Comparison of ENCODE assay signal across 1 cellular context in the genomic region with DNA sequence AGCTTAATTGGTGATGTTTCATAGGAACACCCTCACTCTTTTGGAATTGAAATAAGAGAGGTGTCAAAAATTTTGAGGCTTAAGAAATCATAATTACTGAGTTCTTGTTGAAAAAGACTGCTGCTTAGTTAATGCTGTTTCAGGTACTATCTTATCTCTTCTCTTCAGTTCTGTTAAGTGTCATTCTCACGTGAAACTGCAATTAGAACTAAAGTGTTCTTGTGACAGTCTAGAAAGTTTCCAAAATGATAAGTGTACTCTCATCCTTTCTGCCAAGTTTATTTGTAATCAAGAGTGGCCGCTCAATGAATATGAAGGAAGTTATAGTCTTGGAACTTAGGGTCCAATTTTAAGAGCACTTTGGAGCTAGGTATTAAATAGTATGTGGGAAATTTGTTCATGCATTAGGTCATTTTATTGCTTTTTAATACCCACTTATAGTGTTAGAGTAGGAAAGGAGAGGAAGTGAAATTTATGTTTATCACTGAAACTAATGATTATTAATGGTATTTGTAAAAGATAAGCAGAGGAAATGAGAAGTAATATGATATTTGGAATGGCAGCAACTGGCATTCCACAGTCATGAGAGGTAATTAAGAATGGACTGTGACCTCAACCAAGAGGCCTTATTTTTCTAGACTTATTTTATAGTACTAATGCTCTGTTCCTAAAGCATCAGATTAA.
TF ChIP-seq lines count a peak whose summit lies in the region.

No MANE protein-coding gene starts in this region.

TF ChIP-seq in HepG2, 621 proteins besides CTCF, POLR2A, EP300 and RAD21 (continued from another document):
- TF ChIP-seq, protein P1, sequence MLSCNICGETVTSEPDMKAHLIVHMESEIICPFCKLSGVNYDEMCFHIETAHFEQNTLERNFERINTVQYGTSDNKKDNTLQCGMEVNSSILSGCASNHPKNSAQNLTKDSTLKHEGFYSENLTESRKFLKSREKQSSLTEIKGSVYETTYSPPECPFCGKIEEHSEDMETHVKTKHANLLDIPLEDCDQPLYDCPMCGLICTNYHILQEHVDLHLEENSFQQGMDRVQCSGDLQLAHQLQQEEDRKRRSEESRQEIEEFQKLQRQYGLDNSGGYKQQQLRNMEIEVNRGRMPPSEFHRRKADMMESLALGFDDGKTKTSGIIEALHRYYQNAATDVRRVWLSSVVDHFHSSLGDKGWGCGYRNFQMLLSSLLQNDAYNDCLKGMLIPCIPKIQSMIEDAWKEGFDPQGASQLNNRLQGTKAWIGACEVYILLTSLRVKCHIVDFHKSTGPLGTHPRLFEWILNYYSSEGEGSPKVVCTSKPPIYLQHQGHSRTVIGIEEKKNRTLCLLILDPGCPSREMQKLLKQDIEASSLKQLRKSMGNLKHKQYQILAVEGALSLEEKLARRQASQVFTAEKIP (CRISPR knock-in tag; IDR thresholded peaks at IDR 0.05; ENCODE audit: borderline replicate concordance): no peak
- TF ChIP-seq, protein P2, sequence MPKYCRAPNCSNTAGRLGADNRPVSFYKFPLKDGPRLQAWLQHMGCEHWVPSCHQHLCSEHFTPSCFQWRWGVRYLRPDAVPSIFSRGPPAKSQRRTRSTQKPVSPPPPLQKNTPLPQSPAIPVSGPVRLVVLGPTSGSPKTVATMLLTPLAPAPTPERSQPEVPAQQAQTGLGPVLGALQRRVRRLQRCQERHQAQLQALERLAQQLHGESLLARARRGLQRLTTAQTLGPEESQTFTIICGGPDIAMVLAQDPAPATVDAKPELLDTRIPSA (CRISPR knock-in tag; IDR thresholded peaks at IDR 0.05; ENCODE audit: borderline replicate concordance): no peak
- TF ChIP-seq, protein P3, sequence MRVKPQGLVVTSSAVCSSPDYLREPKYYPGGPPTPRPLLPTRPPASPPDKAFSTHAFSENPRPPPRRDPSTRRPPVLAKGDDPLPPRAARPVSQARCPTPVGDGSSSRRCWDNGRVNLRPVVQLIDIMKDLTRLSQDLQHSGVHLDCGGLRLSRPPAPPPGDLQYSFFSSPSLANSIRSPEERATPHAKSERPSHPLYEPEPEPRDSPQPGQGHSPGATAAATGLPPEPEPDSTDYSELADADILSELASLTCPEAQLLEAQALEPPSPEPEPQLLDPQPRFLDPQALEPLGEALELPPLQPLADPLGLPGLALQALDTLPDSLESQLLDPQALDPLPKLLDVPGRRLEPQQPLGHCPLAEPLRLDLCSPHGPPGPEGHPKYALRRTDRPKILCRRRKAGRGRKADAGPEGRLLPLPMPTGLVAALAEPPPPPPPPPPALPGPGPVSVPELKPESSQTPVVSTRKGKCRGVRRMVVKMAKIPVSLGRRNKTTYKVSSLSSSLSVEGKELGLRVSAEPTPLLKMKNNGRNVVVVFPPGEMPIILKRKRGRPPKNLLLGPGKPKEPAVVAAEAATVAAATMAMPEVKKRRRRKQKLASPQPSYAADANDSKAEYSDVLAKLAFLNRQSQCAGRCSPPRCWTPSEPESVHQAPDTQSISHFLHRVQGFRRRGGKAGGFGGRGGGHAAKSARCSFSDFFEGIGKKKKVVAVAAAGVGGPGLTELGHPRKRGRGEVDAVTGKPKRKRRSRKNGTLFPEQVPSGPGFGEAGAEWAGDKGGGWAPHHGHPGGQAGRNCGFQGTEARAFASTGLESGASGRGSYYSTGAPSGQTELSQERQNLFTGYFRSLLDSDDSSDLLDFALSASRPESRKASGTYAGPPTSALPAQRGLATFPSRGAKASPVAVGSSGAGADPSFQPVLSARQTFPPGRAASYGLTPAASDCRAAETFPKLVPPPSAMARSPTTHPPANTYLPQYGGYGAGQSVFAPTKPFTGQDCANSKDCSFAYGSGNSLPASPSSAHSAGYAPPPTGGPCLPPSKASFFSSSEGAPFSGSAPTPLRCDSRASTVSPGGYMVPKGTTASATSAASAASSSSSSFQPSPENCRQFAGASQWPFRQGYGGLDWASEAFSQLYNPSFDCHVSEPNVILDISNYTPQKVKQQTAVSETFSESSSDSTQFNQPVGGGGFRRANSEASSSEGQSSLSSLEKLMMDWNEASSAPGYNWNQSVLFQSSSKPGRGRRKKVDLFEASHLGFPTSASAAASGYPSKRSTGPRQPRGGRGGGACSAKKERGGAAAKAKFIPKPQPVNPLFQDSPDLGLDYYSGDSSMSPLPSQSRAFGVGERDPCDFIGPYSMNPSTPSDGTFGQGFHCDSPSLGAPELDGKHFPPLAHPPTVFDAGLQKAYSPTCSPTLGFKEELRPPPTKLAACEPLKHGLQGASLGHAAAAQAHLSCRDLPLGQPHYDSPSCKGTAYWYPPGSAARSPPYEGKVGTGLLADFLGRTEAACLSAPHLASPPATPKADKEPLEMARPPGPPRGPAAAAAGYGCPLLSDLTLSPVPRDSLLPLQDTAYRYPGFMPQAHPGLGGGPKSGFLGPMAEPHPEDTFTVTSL (CRISPR knock-in tag; IDR thresholded peaks at IDR 0.05; ENCODE audit: borderline replicate concordance): no peak
- TF ChIP-seq ZEB1 (IDR thresholded peaks at IDR 0.05; ENCODE audit: insufficient replicate concordance, low read depth): no peak
